17 cellular contexts compared by ENCODE assay signal in the genomic region with DNA sequence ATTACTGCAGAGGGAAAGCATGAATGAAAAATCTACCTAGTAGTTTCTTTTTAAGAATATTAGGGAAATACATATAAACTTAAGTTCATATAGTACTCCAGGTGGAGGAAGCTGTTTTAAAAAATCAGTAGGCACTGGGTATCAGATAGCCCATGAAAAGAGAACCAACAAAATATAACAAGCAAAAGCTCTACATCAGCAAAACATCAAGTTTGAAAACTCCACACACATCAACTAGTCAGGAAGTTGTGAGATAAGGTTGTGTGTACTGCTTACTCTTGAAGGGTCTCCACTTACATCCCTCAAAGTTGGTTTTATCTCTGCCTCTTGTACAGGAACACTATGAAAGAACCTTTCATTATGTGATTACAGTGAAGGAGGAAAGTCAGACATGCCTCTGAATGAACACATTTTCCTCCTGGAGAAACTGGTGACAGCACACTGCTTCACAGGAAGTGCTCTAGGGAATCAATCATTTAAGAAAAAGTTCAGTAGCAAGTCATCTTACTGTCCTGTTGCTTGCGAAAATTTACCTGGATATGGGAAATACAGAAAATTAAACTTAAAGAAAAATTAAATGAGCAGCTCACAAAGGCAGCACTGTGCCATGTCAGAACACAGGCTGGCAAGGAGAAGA. TPM values are rescaled to one million over a fixed set of nuclear protein-coding genes. Genes with fewer than 3 reads are reported as not detected.
A peak's percentile ranks its signal among the peaks of the same experiment; 100 is the strongest.
DNase-seq lines count a peak whose midpoint lies in the region; ATAC-seq, FAIRE-seq and TF ChIP-seq lines count a peak whose summit lies in the region.
"Had no signal": no experiment of that assay in that cellular context is flagged by ENCODE, and none has a peak within 500 bp of the region (broad histone marks: within the 10 kb centered on the region; RNA-seq: fewer than 3 reads in every experiment).

No MANE protein-coding gene starts in this region.

- CTCF ChIA-PET in naive thymus-derived CD4-positive, alpha-beta T cell (lab: Charles Lee): interaction anchor here (0.5 to 1.1 kb wide), 6 partner anchors 54 to 678 kb away, joined by 3 to 6 read pairs (median 4); no protein-coding TSS in a partner anchor

- TF ChIP-seq EP300 in tibial nerve (IDR thresholded peaks at IDR 0.05): no peak

- ATAC-seq in naive thymus-derived CD4-positive, alpha-beta T cell: no peak
- no peak for ATAC-seq in GM19455 (IDR thresholded peaks at IDR 0.05; ENCODE audit: unreplicated experiment)
- ATAC-seq: esophagus mucosa, sciatic nerve had no signal

- TF ChIP-seq POLR2A in tibial nerve (IDR thresholded peaks at IDR 0.05): no peak

- peak overlapping the region; percentile 22 for H3K27ac Mint-ChIP-seq in T-helper 1 cell treated with Interleukin-12 subunit alpha and Interleukin-12 subunit beta and Interleukin-4 antibody, amounts not matched to agents 30 μg/mL and 1 μg/mL, for 36 hours
- peak overlapping the region in 5 of 9 donors; percentile 2 to 84 (median 29) for H3K27ac Mint-ChIP-seq in naive thymus-derived CD4-positive, alpha-beta T cell
- H3K27ac Mint-ChIP-seq: activated naive CD8-positive, alpha-beta T cell had no signal

- H3K9me3 Mint-ChIP-seq in T-helper 1 cell treated with Interleukin-12 subunit alpha and Interleukin-12 subunit beta and Interleukin-4 antibody, amounts not matched to agents 30 μg/mL and 1 μg/mL, for 36 hours: no peaks in the 10 kb centered on the region
- peaks cover 0 to 2% (median 0%) of the 10 kb centered on the region in 11 donors for H3K9me3 Mint-ChIP-seq in naive thymus-derived CD4-positive, alpha-beta T cell

- no peaks in the 10 kb centered on the region for H3K9me3 ChIP-seq in naive thymus-derived CD4-positive, alpha-beta T cell (ENCODE audit: control insufficient read depth in 2 of 3, low read length in 3 of 3)
- H3K9me3 ChIP-seq in tibial nerve: no peaks in the 10 kb centered on the region

- TF ChIP-seq CTCF in bronchial epithelial cell (IDR thresholded peaks at IDR 0.05; ENCODE audit: insufficient read depth, low read length, severe bottlenecking): no peak
- TF ChIP-seq CTCF in tibial nerve (IDR thresholded peaks at IDR 0.05): no peak

- H3K4me1 Mint-ChIP-seq in T-helper 1 cell treated with Interleukin-12 subunit alpha and Interleukin-12 subunit beta and Interleukin-4 antibody, amounts not matched to agents 30 μg/mL and 1 μg/mL, for 36 hours (ENCODE audit: low read depth): peaks cover 19% of the 10 kb centered on the region
- H3K4me1 Mint-ChIP-seq in naive thymus-derived CD4-positive, alpha-beta T cell: peaks cover 13 to 28% (median 22%) of the 10 kb centered on the region in 7 donors

- H3K27me3 ChIP-seq in bronchial epithelial cell (ENCODE audit: control insufficient read depth, insufficient read depth, low read length) (no peaks in the 10 kb centered on the region), tibial nerve (no peaks in the 10 kb centered on the region)
- H3K27me3 ChIP-seq in naive thymus-derived CD4-positive, alpha-beta T cell (ENCODE audit: control insufficient read depth in 2 of 2, insufficient read depth in 2 of 2, low read length in 2 of 2): no peaks in the 10 kb centered on the region

- DNase-seq in T-helper 1 cell: no peak
- DNase-seq in bronchial epithelial cell (ENCODE audit: low read depth): peak; percentile 59
- DNase-seq in naive thymus-derived CD4-positive, alpha-beta T cell: no peak
- no peak for DNase-seq in tibial nerve (ENCODE audit: low spot score in 2 of 2)
- DNase-seq in DMS 273 treated with DMSO at 0.1 percent for 48 hours (lab: John Stamatoyannopoulos, UW): no peak
- no peak for DNase-seq in NCI-H187 (lab: John Stamatoyannopoulos, UW)
- DNase-seq: NCI-H1694, NCI-H69, substantia nigra had no signal

- no peak overlapping the region for H3K27ac ChIP-seq in naive thymus-derived CD4-positive, alpha-beta T cell (ENCODE audit: low read depth, low read length)
- H3K27ac ChIP-seq in tibial nerve: peak overlapping the region; percentile 27 to 85 (median 70)
- H3K27ac ChIP-seq: 22Rv1, RWPE1 had no signal

- no peak for FAIRE-seq in bronchial epithelial cell (lab: Jason Lieb, UNC)
- FAIRE-seq: D721Med had no signal

- WGBS in tibial nerve, 2 donors: 64 to 71% methylated on average over 1 of the region's 1 CpG

- H3K4me3 ChIP-seq in bronchial epithelial cell (ENCODE audit: low read depth, low read length) (no peak overlapping the region), tibial nerve (no peak overlapping the region)
- H3K4me3 ChIP-seq in naive thymus-derived CD4-positive, alpha-beta T cell (ENCODE audit: low read length): no peak overlapping the region

- intact Hi-C loops in naive thymus-derived CD4-positive, alpha-beta T cell (cut with micrococcal nuclease): no loop called here

- H3K4me3 Mint-ChIP-seq in T-helper 1 cell treated with Interleukin-12 subunit alpha and Interleukin-12 subunit beta and Interleukin-4 antibody, amounts not matched to agents 30 μg/mL and 1 μg/mL, for 36 hours: no peak overlapping the region
- H3K4me3 Mint-ChIP-seq in naive thymus-derived CD4-positive, alpha-beta T cell: peak overlapping the region in 3 of 10 donors; percentile 7 to 28 (median 14)
- H3K4me3 Mint-ChIP-seq: activated naive CD8-positive, alpha-beta T cell had no signal

- POLR2A ChIA-PET in naive thymus-derived CD4-positive, alpha-beta T cell (lab: Charles Lee): interaction anchor here (0.8 kb wide), 1 partner anchor 23 kb away, joined by 3 read pairs; no protein-coding TSS in a partner anchor

- H3K4me1 ChIP-seq in naive thymus-derived CD4-positive, alpha-beta T cell (ENCODE audit: control insufficient read depth in 2 of 2, insufficient read depth in 2 of 2, low read length in 2 of 2): peaks cover 0 to 9% of the 10 kb centered on the region in 2 donors
- peaks cover 0 to 38% (median 9%) of the 10 kb centered on the region in 4 donors for H3K4me1 ChIP-seq in tibial nerve

- peaks cover 22% of the 10 kb centered on the region for H3K36me3 Mint-ChIP-seq in T-helper 1 cell treated with Interleukin-12 subunit alpha and Interleukin-12 subunit beta and Interleukin-4 antibody, amounts not matched to agents 30 μg/mL and 1 μg/mL, for 36 hours (ENCODE audit: low read depth)
- H3K36me3 Mint-ChIP-seq in naive thymus-derived CD4-positive, alpha-beta T cell: peaks cover 0 to 40% (median 27%) of the 10 kb centered on the region in 5 donors

- H3K36me3 ChIP-seq in bronchial epithelial cell (ENCODE audit: control insufficient read depth, insufficient read depth, low read length) (no peaks in the 10 kb centered on the region), tibial nerve (peaks cover 0 to 11% (median 0%) of the 10 kb centered on the region in 3 donors)
- H3K36me3 ChIP-seq in naive thymus-derived CD4-positive, alpha-beta T cell (ENCODE audit: control insufficient read depth in 2 of 3, insufficient read depth in 3 of 3, low read length in 3 of 3): peaks cover 0 to 4% (median 3%) of the 10 kb centered on the region in 3 experiments

- no peaks in the 10 kb centered on the region for H3K27me3 Mint-ChIP-seq in T-helper 1 cell treated with Interleukin-12 subunit alpha and Interleukin-12 subunit beta and Interleukin-4 antibody, amounts not matched to agents 30 μg/mL and 1 μg/mL, for 36 hours (ENCODE audit: low read depth)
- H3K27me3 Mint-ChIP-seq in naive thymus-derived CD4-positive, alpha-beta T cell: no peaks in the 10 kb centered on the region
- H3K27me3 Mint-ChIP-seq: activated naive CD8-positive, alpha-beta T cell had no signal

RNA-seq across cellular contexts. Expression of a gene that starts 57.7 kb away (rescaled TPM):
- total RNA-seq in bronchial epithelial cell (22.1 and 25.8 TPM in 2 replicates), tibial nerve (10 to 100 TPM; 35.7 to 49.2 (median 47.4) TPM)
- total RNA-seq in naive thymus-derived CD4-positive, alpha-beta T cell: 10 to 100 TPM; 34.1 to 43.0 (median 41.0) TPM
- 10 to 100 TPM; 11.7 to 22.2 TPM for polyA plus RNA-seq in naive thymus-derived CD4-positive, alpha-beta T cell
